Comparison of ENCODE assay signal across 8 cellular contexts in the genomic region with DNA sequence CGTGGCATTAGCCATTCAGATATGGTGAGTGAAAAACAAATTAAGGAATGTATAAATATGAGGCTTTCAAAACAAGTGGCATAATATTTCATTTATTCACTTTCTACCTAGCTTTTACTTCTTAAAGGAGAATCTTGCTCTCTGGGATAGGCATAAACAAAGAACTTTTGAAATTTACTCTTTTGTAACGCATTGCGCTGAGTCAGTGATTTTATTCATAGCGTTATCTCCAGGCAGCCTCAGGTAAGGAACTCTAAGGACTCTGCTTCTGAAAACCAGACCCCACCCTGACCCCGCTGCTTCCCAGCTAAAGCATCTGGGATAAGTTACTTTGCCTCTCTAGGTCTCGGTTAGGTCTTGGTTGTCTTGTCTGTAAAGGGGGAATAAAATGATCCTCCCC.
"Had no signal": no experiment of that assay in that cellular context is flagged by ENCODE, and none has a peak within 500 bp of the region (broad histone marks: within the 10 kb centered on the region; RNA-seq: fewer than 3 reads in every experiment).

No MANE protein-coding gene starts in this region.

- ATAC-seq: GM23338, K562 had no signal

- FAIRE-seq: H1, H54, HTR-8/SVneo, K562 had no signal

- H3K27ac Mint-ChIP-seq: GM23338, H9 had no signal

- H3K4me1 Mint-ChIP-seq: GM23338 had no signal

- H2AFZ ChIP-seq: GM23338 had no signal

- DNase-seq: H9, HCEC 1CT, KG1 had no signal

- H3K4me3 ChIP-seq: GM23338, K562 had no signal

- H3K4me2 ChIP-seq: GM23338 had no signal

- H3K4me3 Mint-ChIP-seq: GM23338, H9 had no signal
